In the genomic region with DNA sequence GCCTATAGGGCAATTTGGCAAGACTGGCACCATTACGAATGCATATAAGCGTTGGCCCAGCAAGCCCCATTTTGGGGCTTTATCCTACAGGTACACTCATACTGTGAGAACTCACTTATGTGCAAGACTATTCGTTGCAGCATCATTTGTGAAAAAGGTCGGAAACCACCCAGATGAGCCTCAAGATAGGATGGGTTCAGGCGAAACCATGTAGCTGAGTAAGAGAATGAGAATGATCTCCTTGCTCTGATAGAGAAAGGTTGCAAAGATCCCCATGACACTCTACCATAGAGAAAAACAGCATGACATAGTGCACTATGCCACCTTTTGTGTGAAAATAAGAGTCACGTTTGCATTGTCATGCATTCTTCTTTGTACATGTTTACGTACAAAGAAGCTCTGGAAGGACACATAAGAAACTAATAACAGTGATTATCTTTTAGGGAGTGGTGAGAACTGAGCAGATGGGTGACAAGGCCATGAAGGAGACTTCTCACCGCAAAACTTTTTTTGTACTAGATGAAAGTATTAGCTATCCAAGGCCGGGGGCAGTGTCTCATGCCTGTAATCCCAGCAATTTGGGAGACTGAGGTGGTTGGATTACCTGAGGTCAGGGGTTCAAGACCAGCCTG, we compare ENCODE assay signal across 17 cellular contexts. TPM values are rescaled to one million over a fixed set of nuclear protein-coding genes. Genes with fewer than 3 reads are reported as not detected.
DNase-seq lines count a peak whose midpoint lies in the region; ATAC-seq and TF ChIP-seq lines count a peak whose summit lies in the region.
"Had no signal": no experiment of that assay in that cellular context is flagged by ENCODE, and none has a peak within 500 bp of the region (broad histone marks: within the 10 kb centered on the region; RNA-seq: fewer than 3 reads in every experiment).

No MANE protein-coding gene starts in this region.

- peaks cover 78 to 91% of the 10 kb centered on the region in 2 experiments for H3K27me3 ChIP-seq in mesenchymal stem cell (ENCODE audit: control insufficient read depth in 1 of 2, insufficient read depth in 1 of 2, low read length in 2 of 2)

- H3K23ac ChIP-seq in mesenchymal stem cell (ENCODE audit: low read length in 2 of 2), result no peak overlapping the region

- no peak overlapping the region for H2BK15ac ChIP-seq in mesenchymal stem cell (ENCODE audit: low read depth, poor library complexity, severe bottlenecking)

- no peak overlapping the region for H2BK12ac ChIP-seq in mesenchymal stem cell (ENCODE audit: low read length in 2 of 2)

- no peak overlapping the region for H3K4me3 Mint-ChIP-seq in activated T-cell treated with anti-CD3 and anti-CD28 coated beads, Interleukin-2, amount 50 U/mL, for 4 hours
- no peak overlapping the region for H3K4me3 Mint-ChIP-seq in brain
- H3K4me3 Mint-ChIP-seq: CD4-positive, alpha-beta memory T cell; HFFc6 had no signal

- WGBS in mesenchymal stem cell, result 91% methylated on average over 9 of the region's 9 CpGs

- peak overlapping the region in 4 of 5 experiments; percentile 80 to 93 (median 92) for H3K27ac Mint-ChIP-seq in brain
- H3K27ac Mint-ChIP-seq: CD4-positive, alpha-beta memory T cell; HFFc6 had no signal

- DNase-seq in activated T-cell treated with anti-CD3 and anti-CD28 coated beads, Interleukin-2, amount 50 U/mL, for 4 hours, result no peak
- DNase-seq in activated T-cell treated with anti-CD3 and anti-CD28 coated beads for 4 hours, result no peak
- peak; percentile 27 for DNase-seq in NCI-H2227 (lab: John Stamatoyannopoulos, UW; ENCODE audit: unreplicated experiment)
- DNase-seq in mesenchymal stem cell, result no peak
- DNase-seq in ACHN, result no peak
- DNase-seq in activated CD4-positive, alpha-beta T cell treated with anti-CD3 and anti-CD28 coated beads, Interleukin-2, amount 50 U/mL, for 48 hours, result no peak
- DNase-seq: BE2C; CD4-positive, alpha-beta memory T cell; DMS79; HCEC 1CT; HFFc6 had no signal

- peaks cover 44% of the 10 kb centered on the region for H3K27me3 Mint-ChIP-seq in activated T-cell treated with anti-CD3 and anti-CD28 coated beads, Interleukin-2, amount 50 U/mL, for 4 hours (ENCODE audit: low read depth)
- peaks cover 4% of the 10 kb centered on the region for H3K27me3 Mint-ChIP-seq in brain

- no peak overlapping the region for H3K9ac ChIP-seq in mesenchymal stem cell (ENCODE audit: low read length)

- H3K79me1 ChIP-seq in mesenchymal stem cell (replicated peaks; ENCODE audit: low read length, poor library complexity, severe bottlenecking), result no peaks in the 10 kb centered on the region

- no peak overlapping the region for H4K91ac ChIP-seq in mesenchymal stem cell (ENCODE audit: low read length)

- no peak overlapping the region for H3K14ac ChIP-seq in mesenchymal stem cell (ENCODE audit: low read length in 2 of 2)

- peak; percentile 28 to 61 for ATAC-seq in activated T-cell treated with anti-CD3 and anti-CD28 coated beads, Interleukin-2, amount 50 U/mL, for 4 hours

- no peak overlapping the region for H3K4me2 ChIP-seq in mesenchymal stem cell (ENCODE audit: low read length, poor library complexity, severe bottlenecking)

- H3K9me3 ChIP-seq in mesenchymal stem cell (ENCODE audit: control insufficient read depth, low read length), result no peaks in the 10 kb centered on the region
- H3K9me3 ChIP-seq: BE2C had no signal

- H2BK120ac ChIP-seq in mesenchymal stem cell (ENCODE audit: low read depth, low read length), result no peak overlapping the region

- no peak overlapping the region for H2AFZ ChIP-seq in mesenchymal stem cell (ENCODE audit: low read depth, low read length)

- no peaks in the 10 kb centered on the region for H3K36me3 ChIP-seq in mesenchymal stem cell (ENCODE audit: control insufficient read depth in 1 of 2, insufficient read depth in 2 of 2, low read depth in 1 of 2, low read length in 2 of 2)
- H3K36me3 ChIP-seq: BE2C had no signal

- no peak for TF ChIP-seq CTCF in brain (conservative IDR thresholded peaks at IDR 0.05)

- no peaks in the 10 kb centered on the region for H3K36me3 Mint-ChIP-seq in activated T-cell treated with anti-CD3 and anti-CD28 coated beads, Interleukin-2, amount 50 U/mL, for 4 hours (ENCODE audit: insufficient read depth)
- no peaks in the 10 kb centered on the region for H3K36me3 Mint-ChIP-seq in brain
- H3K36me3 Mint-ChIP-seq: CD4-positive, alpha-beta memory T cell had no signal

- no peak overlapping the region for H3K18ac ChIP-seq in mesenchymal stem cell (ENCODE audit: low read depth in 1 of 2, low read length in 2 of 2)

- H3K4ac ChIP-seq in mesenchymal stem cell (ENCODE audit: low read depth in 1 of 2, low read length in 2 of 2), result no peak overlapping the region

- H3K27ac ChIP-seq in mesenchymal stem cell (ENCODE audit: low read length, poor library complexity, severe bottlenecking), result no peak overlapping the region
- H3K27ac ChIP-seq: C4-2B, HL-60 had no signal

- H3K9me3 Mint-ChIP-seq in activated T-cell treated with anti-CD3 and anti-CD28 coated beads, Interleukin-2, amount 50 U/mL, for 4 hours, result no peaks in the 10 kb centered on the region
- H3K9me3 Mint-ChIP-seq in brain, result no peaks in the 10 kb centered on the region
- H3K9me3 Mint-ChIP-seq: CD4-positive, alpha-beta memory T cell; HFFc6 had no signal

- H3K4me1 Mint-ChIP-seq in activated T-cell treated with anti-CD3 and anti-CD28 coated beads, Interleukin-2, amount 50 U/mL, for 4 hours (ENCODE audit: low read depth), result peaks cover 3% of the 10 kb centered on the region
- H3K4me1 Mint-ChIP-seq in brain, result peaks cover 94% of the 10 kb centered on the region
- H3K4me1 Mint-ChIP-seq: CD4-positive, alpha-beta memory T cell had no signal

- H3K4me1 ChIP-seq in mesenchymal stem cell (ENCODE audit: control insufficient read depth, insufficient read depth, low read depth, low read length), result no peaks in the 10 kb centered on the region

- in situ Hi-C loops in ACHN (cut with HindIII; ENCODE audit: low pct_ligation_motif_present, low pct_unique_long_range_greater_than_20kb, low sequenced_read_pairs), result no loop called here

- H2AK5ac ChIP-seq in mesenchymal stem cell (ENCODE audit: low read length, severe bottlenecking), result no peak overlapping the region

- H2BK5ac ChIP-seq in mesenchymal stem cell (ENCODE audit: low read depth, low read length, poor library complexity, severe bottlenecking), result no peak overlapping the region

- no peak overlapping the region for H4K8ac ChIP-seq in mesenchymal stem cell (ENCODE audit: low read length)

- H3K4me3 ChIP-seq in mesenchymal stem cell (ENCODE audit: insufficient read depth in 1 of 2, low read depth in 1 of 2, low read length in 2 of 2), result no peak overlapping the region

RNA-seq across cellular contexts. Expression of gene RHCG, which starts 50.0 kb away (rescaled TPM):
- not detected for total RNA-seq in activated T-cell treated with anti-CD3 and anti-CD28 coated beads, Interleukin-2, amount 50 U/mL, for 4 hours
- 4.0 TPM for polyA plus RNA-seq in brain (ENCODE audit: insufficient read depth, low read depth, low replicate concordance)
- 0.03 TPM for polyA plus RNA-seq in mesenchymal stem cell (2013, experiment 1 of 2)
- polyA plus RNA-seq in mesenchymal stem cell (2013, experiment 2 of 2), result not detected
- total RNA-seq: CD4-positive, alpha-beta memory T cell; G401; H4; HFFc6 had no signal
- polyA plus RNA-seq: AG04450; CD4-positive, alpha-beta memory T cell had no signal
